Comparison of ENCODE assay signal across 10 cellular contexts in the genomic region with DNA sequence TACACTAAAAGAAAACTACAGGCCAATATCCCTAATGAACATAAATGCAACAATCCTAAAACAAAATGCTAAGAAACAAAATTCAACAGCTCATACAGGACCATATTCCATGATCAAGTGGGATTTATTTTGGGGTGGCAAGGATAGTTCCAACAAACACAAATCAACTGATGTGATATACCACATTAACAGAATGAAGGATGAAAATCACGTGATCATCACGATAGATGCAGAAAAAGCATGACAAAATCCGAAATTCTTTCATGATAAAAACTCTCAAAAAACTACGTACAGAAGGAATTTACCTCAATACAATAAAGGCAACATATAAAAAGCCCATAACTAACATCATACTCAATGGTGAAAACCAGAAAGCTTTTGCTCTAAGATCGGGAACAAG.
"Had no signal": no experiment of that assay in that cellular context is flagged by ENCODE, and none has a peak within 500 bp of the region (broad histone marks: within the 10 kb centered on the region; RNA-seq: fewer than 3 reads in every experiment).

No MANE protein-coding gene starts in this region.

- H2AFZ ChIP-seq: GM23248 had no signal

- H3K27me3 Mint-ChIP-seq: IgD-negative memory B cell had no signal

- H3K9me3 ChIP-seq: HAP-1 had no signal

- H3K9me3 Mint-ChIP-seq: HFFc6 had no signal

- DNase-seq: GM23248, GOT3, H7, HFFc6, KG1 had no signal

- H3K36me3 ChIP-seq: HAP-1 had no signal

- H3K4me1 ChIP-seq: HAP-1 had no signal

- H3K9ac ChIP-seq: GM23248 had no signal

- FAIRE-seq: HepG2 had no signal

- H3K27ac ChIP-seq: GM23248, HL-60 had no signal

- H3K27ac Mint-ChIP-seq: HFFc6, IgD-negative memory B cell had no signal

- H3K4me3 ChIP-seq: GM23248, HAP-1 had no signal

- H3K36me3 Mint-ChIP-seq: IgD-negative memory B cell had no signal

- ATAC-seq: HCT116, HepG2 had no signal

- H3K4me3 Mint-ChIP-seq: HFFc6, IgD-negative memory B cell had no signal
